In genomic region chr19:39808688-39809087, GRCh38 we compare ENCODE assay signal across 5 cellular contexts. TPM values are rescaled to one million over a fixed set of nuclear protein-coding genes. Genes with fewer than 3 reads are reported as not detected.
"Had no signal": no experiment of that assay in that cellular context is flagged by ENCODE, and none has a peak within 500 bp of the region (broad histone marks: within the 10 kb centered on the region; RNA-seq: fewer than 3 reads in every experiment).

No MANE protein-coding gene starts in this region.

RNA-seq across cellular contexts. Expression of gene LEUTX, which starts 30.0 kb away (rescaled TPM):
- total RNA-seq: GM23338, H1, H9, HFFc6, IMR-90 had no signal
- polyA plus RNA-seq: GM23338, H1, IMR-90 had no signal
